ENCODE assay signal across 18 cellular contexts in the genomic region with DNA sequence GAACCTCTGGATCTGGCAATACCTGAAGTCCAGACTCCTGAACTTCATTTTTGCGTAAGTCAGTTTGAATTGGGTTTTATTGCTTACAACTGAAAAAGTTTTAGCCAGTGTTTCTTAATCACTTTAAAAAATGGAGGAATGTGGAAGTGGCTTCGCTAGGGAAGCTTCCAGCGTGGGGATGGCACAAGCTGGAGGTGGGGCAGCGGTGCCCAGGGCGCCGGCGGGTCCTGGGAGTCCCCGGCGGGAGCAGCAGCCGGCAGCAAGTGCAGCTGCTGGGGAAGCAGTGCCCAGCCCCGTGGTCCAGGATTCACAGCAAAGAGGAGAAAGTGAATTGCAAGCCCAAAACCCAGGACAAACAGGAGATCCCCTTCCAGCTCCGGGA.
"Had no signal": no experiment of that assay in that cellular context is flagged by ENCODE, and none has a peak within 500 bp of the region (broad histone marks: within the 10 kb centered on the region; RNA-seq: fewer than 3 reads in every experiment).

No MANE protein-coding gene starts in this region.

- H3K27ac ChIP-seq: body of pancreas, coronary artery, foreskin keratinocyte, ovary, sigmoid colon, thoracic aorta had no signal

- H3K4me1 ChIP-seq: body of pancreas, foreskin keratinocyte had no signal

- DNase-seq: activated B cell treated with CpG ODN at 0.5 μM for 24 hours; activated CD4-positive, alpha-beta T cell treated with anti-CD3 and anti-CD28 coated beads, Interleukin-2, amount 10 ng/mL, durations not matched to agents 24 days and 14 days; activated CD8-positive, alpha-beta memory T cell treated with anti-CD3 and anti-CD28 coated beads, Interleukin-2, amount 50 U/mL, for 48 hours; activated gamma-delta T cell treated with Interleukin-2 at 50 U/mL for 16 hours; activated naive CD8-positive, alpha-beta T cell treated with anti-CD3 and anti-CD28 coated beads for 36 hours; amygdala; body of pancreas; caudate nucleus; effector CD8-positive, alpha-beta T cell; foreskin keratinocyte; glutamatergic neuron; ovary; sigmoid colon; stimulated activated CD4-positive, alpha-beta T cell treated with anti-CD3 and anti-CD28 coated beads, Interleukin-2, amount 100 ng/mL, for 24 hours had no signal

- H3K36me3 ChIP-seq: ovary, sigmoid colon, thoracic aorta had no signal

- H3K27me3 ChIP-seq: body of pancreas, ovary, sigmoid colon had no signal

- ATAC-seq: body of pancreas; foreskin keratinocyte; stimulated activated effector memory CD8-positive, alpha-beta T cell treated with anti-CD3 and anti-CD28 coated beads, Interleukin-12 subunit alpha, Interleukin-12 subunit beta, amount 100 ng/mL, for 72 hours had no signal

- H3K4me3 ChIP-seq: body of pancreas, coronary artery, ovary, sigmoid colon, thoracic aorta had no signal

- FAIRE-seq: urothelium cell line had no signal

- H3K9me3 ChIP-seq: body of pancreas, ovary, sigmoid colon, thoracic aorta had no signal
